ENCODE assay signal across 1 cellular context in the genomic region with DNA sequence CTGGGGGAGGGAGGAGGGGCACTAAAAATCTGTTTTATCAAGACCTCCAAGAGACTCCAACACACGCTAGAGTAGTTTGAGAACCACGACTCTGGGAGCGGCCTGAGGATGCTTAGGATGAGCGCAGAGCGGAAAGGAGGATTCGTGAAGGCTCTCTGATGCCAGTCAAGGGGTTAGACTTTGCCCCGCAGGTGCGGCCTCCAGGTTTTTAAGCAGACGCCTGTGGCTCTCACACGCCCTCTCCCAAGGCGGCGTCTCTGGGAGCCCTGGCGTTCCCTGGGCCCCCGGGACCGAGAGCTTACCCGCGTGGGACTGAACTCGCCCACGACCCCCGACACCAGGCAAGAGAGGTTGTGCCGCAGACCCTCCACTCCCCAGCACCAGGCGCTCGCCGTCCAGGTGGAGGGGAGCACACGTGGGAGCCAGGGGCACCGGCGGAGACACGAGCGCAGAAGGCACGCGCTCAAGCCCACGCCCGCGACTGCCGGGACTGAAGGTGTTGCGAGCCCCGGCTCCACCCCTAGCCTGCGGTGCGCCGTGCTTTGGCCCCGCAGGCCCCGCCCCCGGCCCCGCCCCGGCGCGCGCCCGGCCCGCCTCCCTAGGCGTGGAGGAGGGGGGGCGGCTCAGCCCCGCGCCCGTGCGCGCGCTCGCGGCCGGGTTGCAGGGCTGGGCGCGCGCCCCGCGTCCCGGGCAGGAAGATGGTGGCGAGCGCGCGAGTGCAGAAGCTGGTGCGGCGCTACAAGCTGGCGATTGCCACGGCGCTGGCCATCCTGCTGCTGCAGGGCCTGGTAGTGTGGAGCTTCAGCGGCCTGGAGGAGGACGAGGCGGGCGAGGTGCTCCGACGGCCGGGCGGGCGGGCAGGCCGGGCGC.
TF ChIP-seq lines count a peak whose summit lies in the region.

Gene XYLT2, plus strand, starts transcription at position 684 of the 870 bp plus-strand sequence. Its CDS starts 15 bp downstream, at position 699.

TF ChIP-seq in HepG2, 621 proteins besides CTCF, POLR2A, EP300 and RAD21 (continued from another document and continues in another):
- TF ChIP-seq CENPBD1 (CRISPR knock-in tag; IDR thresholded peaks at IDR 0.05; ENCODE audit: borderline replicate concordance, low read depth) (no peak), GATAD2A (CRISPR knock-in tag; IDR thresholded peaks at IDR 0.05) (peak; percentile 48; the same call in 1 of the 2 replicates), GFI1 (CRISPR knock-in tag; IDR thresholded peaks at IDR 0.05; ENCODE audit: borderline replicate concordance) (peak; percentile 23; the same call in 1 of the 2 replicates), NR2F6 (IDR thresholded peaks at IDR 0.05) (no peak), NR2F6 (CRISPR knock-in tag; IDR thresholded peaks at IDR 0.05) (no peak), DNMT1 (CRISPR knock-in tag; IDR thresholded peaks at IDR 0.05) (no peak), TERF1 (CRISPR knock-in tag; IDR thresholded peaks at IDR 0.05) (no peak), SIX4 (CRISPR knock-in tag; IDR thresholded peaks at IDR 0.05) (no peak), ZBTB7B (CRISPR knock-in tag; IDR thresholded peaks at IDR 0.05) (peak; percentile 39; the same call in 1 of the 2 replicates), ETV6 (CRISPR knock-in tag; conservative IDR thresholded peaks at IDR 0.05) (no peak), TOE1 (CRISPR knock-in tag; IDR thresholded peaks at IDR 0.05) (no peak), RFX5 (IDR thresholded peaks at IDR 0.05; ENCODE audit: low read depth, low read length) (no peak), ZNF142 (CRISPR knock-in tag; IDR thresholded peaks at IDR 0.05) (peak; percentile 89), ZNF317 (CRISPR knock-in tag; IDR thresholded peaks at IDR 0.05) (no peak), SRSF1 (optimal IDR thresholded peaks at IDR 0.05; ENCODE audit: low read depth, low read length) (no peak), IRX3 (CRISPR knock-in tag; IDR thresholded peaks at IDR 0.05; ENCODE audit: borderline replicate concordance, low read depth) (0 out of 2 replicates have a peak, but pooled peaks have one; percentile 39), PHF21A (CRISPR knock-in tag; IDR thresholded peaks at IDR 0.05) (no peak), ATAD3A (CRISPR knock-in tag; IDR thresholded peaks at IDR 0.05) (no peak), POGZ (CRISPR knock-in tag; IDR thresholded peaks at IDR 0.05) (peak; percentile 18; the same call in 1 of the 2 replicates), NR3C1 (CRISPR knock-in tag; IDR thresholded peaks at IDR 0.05) (no peak), ZNF777 (CRISPR knock-in tag; IDR thresholded peaks at IDR 0.05) (peak; percentile 82), BCL6 (CRISPR knock-in tag; IDR thresholded peaks at IDR 0.05) (peak; percentile 41; the same call in 1 of the 2 replicates), CCDC6 (CRISPR knock-in tag; IDR thresholded peaks at IDR 0.05) (peak; percentile 92; the same call in 1 of the 2 replicates), NFIC (IDR thresholded peaks at IDR 0.05; ENCODE audit: low read length) (no peak), THRA (CRISPR knock-in tag; IDR thresholded peaks at IDR 0.05; ENCODE audit: borderline replicate concordance) (0 out of 2 replicates have a peak, but pooled peaks have one; percentile 8), UBTF (CRISPR knock-in tag; IDR thresholded peaks at IDR 0.05) (no peak; the same call in 1 of the 2 replicates), ARID3A (IDR thresholded peaks at IDR 0.05; ENCODE audit: low read depth, low read length) (no peak), ZNF34 (CRISPR knock-in tag; IDR thresholded peaks at IDR 0.05; ENCODE audit: borderline replicate concordance) (no peak), ZNF597 (CRISPR knock-in tag; IDR thresholded peaks at IDR 0.05) (no peak), SATB2 (CRISPR knock-in tag; IDR thresholded peaks at IDR 0.05) (no peak)
- TF ChIP-seq, protein P1, sequence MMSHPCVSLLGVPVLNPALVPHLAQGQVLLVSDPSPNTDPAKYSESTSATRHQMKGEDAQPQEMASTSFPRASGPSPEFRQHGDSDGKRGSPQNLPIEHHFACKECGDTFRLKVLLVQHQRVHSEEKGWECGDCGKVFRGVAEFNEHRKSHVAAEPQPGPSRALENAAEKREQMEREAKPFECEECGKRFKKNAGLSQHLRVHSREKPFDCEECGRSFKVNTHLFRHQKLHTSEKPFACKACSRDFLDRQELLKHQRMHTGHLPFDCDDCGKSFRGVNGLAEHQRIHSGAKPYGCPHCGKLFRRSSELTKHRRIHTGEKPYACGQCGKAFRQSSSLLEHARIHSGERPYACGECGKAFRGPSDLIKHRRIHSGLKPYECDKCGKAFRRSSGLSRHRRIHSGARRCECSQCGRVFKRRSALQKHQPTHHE (CRISPR knock-in tag; IDR thresholded peaks at IDR 0.05; ENCODE audit: borderline replicate concordance), result peak; percentile 63; the same call in 1 of the 2 replicates
- TF ChIP-seq, protein P2, sequence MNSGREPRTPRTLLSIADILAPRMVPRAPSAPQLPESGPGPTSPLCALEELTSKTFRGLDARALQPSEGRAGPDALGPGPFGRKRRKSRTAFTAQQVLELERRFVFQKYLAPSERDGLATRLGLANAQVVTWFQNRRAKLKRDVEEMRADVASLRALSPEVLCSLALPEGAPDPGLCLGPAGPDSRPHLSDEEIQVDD (CRISPR knock-in tag; IDR thresholded peaks at IDR 0.05; ENCODE audit: borderline replicate concordance), result 0 out of 2 replicates have a peak, but pooled peaks have one; percentile 38
- TF ChIP-seq, protein P3, sequence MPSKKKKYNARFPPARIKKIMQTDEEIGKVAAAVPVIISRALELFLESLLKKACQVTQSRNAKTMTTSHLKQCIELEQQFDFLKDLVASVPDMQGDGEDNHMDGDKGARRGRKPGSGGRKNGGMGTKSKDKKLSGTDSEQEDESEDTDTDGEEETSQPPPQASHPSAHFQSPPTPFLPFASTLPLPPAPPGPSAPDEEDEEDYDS (CRISPR knock-in tag; IDR thresholded peaks at IDR 0.05), result no peak; the same call in 1 of the 2 replicates
- TF ChIP-seq, protein P4, sequence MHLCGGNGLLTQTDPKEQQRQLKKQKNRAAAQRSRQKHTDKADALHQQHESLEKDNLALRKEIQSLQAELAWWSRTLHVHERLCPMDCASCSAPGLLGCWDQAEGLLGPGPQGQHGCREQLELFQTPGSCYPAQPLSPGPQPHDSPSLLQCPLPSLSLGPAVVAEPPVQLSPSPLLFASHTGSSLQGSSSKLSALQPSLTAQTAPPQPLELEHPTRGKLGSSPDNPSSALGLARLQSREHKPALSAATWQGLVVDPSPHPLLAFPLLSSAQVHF (CRISPR knock-in tag; IDR thresholded peaks at IDR 0.05), result 0 out of 2 replicates have a peak, but pooled peaks have one; percentile 30
- TF ChIP-seq, protein P5, sequence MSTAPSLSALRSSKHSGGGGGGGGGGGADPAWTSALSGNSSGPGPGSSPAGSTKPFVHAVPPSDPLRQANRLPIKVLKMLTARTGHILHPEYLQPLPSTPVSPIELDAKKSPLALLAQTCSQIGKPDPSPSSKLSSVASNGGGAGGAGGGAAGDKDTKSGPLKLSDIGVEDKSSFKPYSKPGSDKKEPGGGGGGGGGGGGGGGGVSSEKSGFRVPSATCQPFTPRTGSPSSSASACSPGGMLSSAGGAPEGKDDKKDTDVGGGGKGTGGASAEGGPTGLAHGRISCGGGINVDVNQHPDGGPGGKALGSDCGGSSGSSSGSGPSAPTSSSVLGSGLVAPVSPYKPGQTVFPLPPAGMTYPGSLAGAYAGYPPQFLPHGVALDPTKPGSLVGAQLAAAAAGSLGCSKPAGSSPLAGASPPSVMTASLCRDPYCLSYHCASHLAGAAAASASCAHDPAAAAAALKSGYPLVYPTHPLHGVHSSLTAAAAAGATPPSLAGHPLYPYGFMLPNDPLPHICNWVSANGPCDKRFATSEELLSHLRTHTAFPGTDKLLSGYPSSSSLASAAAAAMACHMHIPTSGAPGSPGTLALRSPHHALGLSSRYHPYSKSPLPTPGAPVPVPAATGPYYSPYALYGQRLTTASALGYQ (CRISPR knock-in tag; IDR thresholded peaks at IDR 0.05), result peak; percentile 59
